8 cellular contexts compared by ENCODE assay signal in the genomic region with DNA sequence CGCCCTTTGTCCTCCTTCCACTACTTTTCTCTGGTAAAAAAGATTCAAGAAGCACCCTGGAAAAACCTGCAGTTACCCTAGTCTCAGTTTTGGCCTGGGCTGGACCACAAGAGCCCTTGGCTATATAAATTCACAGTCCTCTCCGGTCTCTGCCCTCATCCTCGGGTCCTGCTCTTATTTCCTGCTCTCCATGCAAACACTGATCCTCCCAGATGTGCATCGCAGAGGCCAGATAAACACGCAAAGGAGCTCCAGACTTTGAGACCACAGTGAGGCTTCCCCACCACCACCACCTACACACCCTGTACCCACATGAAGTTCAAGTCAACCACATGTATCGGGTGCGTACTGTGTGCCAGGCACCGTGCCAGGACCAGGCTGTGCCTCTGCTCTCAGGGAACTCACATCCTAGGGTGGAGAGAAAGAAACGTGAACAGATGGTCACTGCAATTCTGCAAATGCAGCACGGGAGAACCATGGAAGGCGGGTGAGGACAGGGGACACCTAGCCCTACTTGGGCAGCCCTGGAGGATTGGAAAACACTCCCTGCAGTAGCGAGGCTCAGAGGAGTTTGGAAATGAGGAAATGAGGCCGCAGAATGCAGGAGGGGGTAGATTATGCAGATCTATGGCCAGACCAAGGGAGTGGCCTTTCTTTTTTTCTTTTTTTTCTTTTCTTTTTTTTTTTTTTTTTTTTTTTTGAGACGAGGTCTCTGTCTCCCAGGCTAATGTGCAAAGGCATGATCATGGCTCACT. TPM values are rescaled to one million over a fixed set of nuclear protein-coding genes. Genes with fewer than 3 reads are reported as not detected.
A peak's percentile ranks its signal among the peaks of the same experiment; 100 is the strongest.
DNase-seq lines count a peak whose midpoint lies in the region; ATAC-seq, FAIRE-seq and TF ChIP-seq lines count a peak whose summit lies in the region.

No MANE protein-coding gene starts in this region.

- peak; percentile 90 for FAIRE-seq in urothelium cell line (lab: Jason Lieb, UNC)

- no peak overlapping the region for H3K4ac ChIP-seq in neuronal stem cell (ENCODE audit: low read length)

- no peak overlapping the region for H3K23ac ChIP-seq in neuronal stem cell (ENCODE audit: low read depth, low read length, poor library complexity)

- peaks cover 1% of the 10 kb centered on the region for H3K79me1 ChIP-seq in neuronal stem cell (ENCODE audit: low read depth, low read length)

- H3K36me3 ChIP-seq in Peyer's patch (peaks cover 0 to 30% (median 0%) of the 10 kb centered on the region in 3 donors), neuronal stem cell (replicated peaks in 1 of 2; ENCODE audit: control insufficient read depth in 2 of 2, insufficient read depth in 2 of 2, low read length in 2 of 2) (peaks cover 15 to 32% of the 10 kb centered on the region in 2 donors)

- H3K4me1 ChIP-seq in Peyer's patch (peaks cover 8 to 44% (median 19%) of the 10 kb centered on the region in 4 donors), neuronal stem cell (ENCODE audit: control insufficient read depth in 2 of 2, insufficient read depth in 1 of 2, low read depth in 1 of 2, low read length in 2 of 2) (peaks cover 13 to 18% of the 10 kb centered on the region in 2 donors)

- peak; percentile 5 for ATAC-seq in HG03064 (IDR thresholded peaks at IDR 0.05; ENCODE audit: low read depth, unreplicated experiment)

- peak; percentile 60 for DNase-seq in DMS79 (lab: John Stamatoyannopoulos, UW)
- DNase-seq in Peyer's patch = peak; percentile 51 to 90 (median 89)
- DNase-seq in activated effector memory CD4-positive, alpha-beta T cell treated with Interleukin-2 at 50 U/mL for 16 hours = peak; percentile 58
- peak; percentile 57 for DNase-seq in fibroblast of the conjunctiva (ENCODE audit: low read depth)
- no peak for DNase-seq in neuronal stem cell (ENCODE audit: low spot score)
- DNase-seq in urothelium cell line (ENCODE audit: low spot score) = no peak
- DNase-seq in NCI-H2196 treated with DMSO at 0.1 percent for 48 hours (lab: John Stamatoyannopoulos, UW; ENCODE audit: unreplicated experiment) = no peak

- peak overlapping the region; percentile 17 for H3K14ac ChIP-seq in neuronal stem cell (ENCODE audit: low read length)

- peak overlapping the region; percentile 34 for H2BK12ac ChIP-seq in neuronal stem cell (ENCODE audit: low read length)

- H3K9me3 ChIP-seq in Peyer's patch (no peaks in the 10 kb centered on the region), neuronal stem cell (replicated peaks in 1 of 2; ENCODE audit: control insufficient read depth in 2 of 2, insufficient read depth in 1 of 2, low read depth in 1 of 2, low read length in 2 of 2) (no peaks in the 10 kb centered on the region)

- peak overlapping the region; percentile 7 for H2BK15ac ChIP-seq in neuronal stem cell (ENCODE audit: low read length)

- peak in 1 of 2 donors; percentile 55 for TF ChIP-seq POLR2A in Peyer's patch (IDR thresholded peaks at IDR 0.05)

- H3K27ac ChIP-seq in Peyer's patch (peak overlapping the region; percentile 79 to 91 (median 86)), neuronal stem cell (replicated peaks; ENCODE audit: low read length) (peak overlapping the region; percentile 86)

- peak overlapping the region; percentile 71 for H3K9ac ChIP-seq in neuronal stem cell (ENCODE audit: low read depth, low read length, poor library complexity)

- H3K27me3 ChIP-seq in Peyer's patch (no peaks in the 10 kb centered on the region), neuronal stem cell (ENCODE audit: control insufficient read depth in 3 of 3, insufficient read depth in 3 of 3, low read depth in 1 of 3, low read length in 3 of 3) (no peaks in the 10 kb centered on the region)

- H3K18ac ChIP-seq in neuronal stem cell (ENCODE audit: low read length) = peak overlapping the region; percentile 96

- H3K4me2 ChIP-seq in neuronal stem cell (ENCODE audit: insufficient read depth, low read length, poor library complexity, severe bottlenecking) = peak overlapping the region; percentile 95

- peak overlapping the region; percentile 39 for H4K91ac ChIP-seq in neuronal stem cell (ENCODE audit: low read depth, low read length, poor library complexity)

- H4K8ac ChIP-seq in neuronal stem cell (ENCODE audit: low read depth, low read length) = no peak overlapping the region

- WGBS in neuronal stem cell (ENCODE audit: extremely low coverage in 2 of 2, insufficient read length in 2 of 2, insufficient replicate concordance in 1 of 2), 2 donors = no CpG with 5 or more reads among the region's 14 CpGs

- H2AK5ac ChIP-seq in neuronal stem cell (ENCODE audit: low read depth, low read length) = peak overlapping the region; percentile 2

- peak overlapping the region; percentile 93 for H2AFZ ChIP-seq in neuronal stem cell (ENCODE audit: low read length)

- no peak overlapping the region for H2BK5ac ChIP-seq in neuronal stem cell (ENCODE audit: low read length)

- peak in 1 of 6 experiments; percentile 6 for TF ChIP-seq CTCF in Peyer's patch (IDR thresholded peaks at IDR 0.05)

- H3K4me3 ChIP-seq in Peyer's patch = peak overlapping the region; percentile 28 to 54 (median 47)
- peak overlapping the region; percentile 56 to 80 for H3K4me3 ChIP-seq in neuronal stem cell (ENCODE audit: low read length in 2 of 2)

- no peak overlapping the region for H2BK120ac ChIP-seq in neuronal stem cell (ENCODE audit: low read depth, low read length)

RNA-seq across cellular contexts. Expression of a gene that starts 7.5 kb away (rescaled TPM):
- total RNA-seq in Peyer's patch = 100 to 1,000 TPM; 105 to 207 (median 184) TPM
- polyA plus RNA-seq in neuronal stem cell (2013, experiment 1 of 2) = 39.9 TPM
- polyA plus RNA-seq in neuronal stem cell (2013, experiment 2 of 2) = 39.8 TPM

RNA-seq across cellular contexts. Expression of a gene that starts 11.8 kb away (rescaled TPM):
- total RNA-seq in Peyer's patch = 1,000 to 10,000 TPM in 1 of 4 donors, 100 to 1,000 TPM in 3; 189 to 1,274 (median 741) TPM
- 0.07 TPM for polyA plus RNA-seq in neuronal stem cell (2013, experiment 1 of 2)
- polyA plus RNA-seq in neuronal stem cell (2013, experiment 2 of 2) = 0.08 TPM

RNA-seq across cellular contexts. Expression of a gene that starts 25.1 kb away (rescaled TPM):
- 10 to 100 TPM in 2 of 4 donors, 1 to 10 TPM in 2; 2.8 to 21.5 (median 8.6) TPM for total RNA-seq in Peyer's patch
- 0.35 TPM for polyA plus RNA-seq in neuronal stem cell (2013, experiment 1 of 2)
- polyA plus RNA-seq in neuronal stem cell (2013, experiment 2 of 2) = 0.06 TPM

RNA-seq across cellular contexts. Expression of a gene that starts 50.5 kb away (rescaled TPM):
- total RNA-seq in Peyer's patch = not detected
- 0.66 TPM for polyA plus RNA-seq in neuronal stem cell (2013, experiment 1 of 2)
- polyA plus RNA-seq in neuronal stem cell (2013, experiment 2 of 2) = 0.80 TPM

Comparison
In these comparisons a context has a peak if more than half of its experiments do, and no peak if none do; other contexts are left out.
1. DNase-seq: peak in DMS79 (single experiment), Peyer's patch (3 of 3), activated effector memory CD4-positive, alpha-beta T cell treated with Interleukin-2 at 50 U/mL for 16 hours (single experiment) and fibroblast of the conjunctiva (single experiment); none in neuronal stem cell (single experiment), urothelium cell line (single experiment) and NCI-H2196 treated with DMSO at 0.1 percent for 48 hours (single experiment).